17 cellular contexts compared by ENCODE assay signal in genomic region chr10:86211691-86212390, GRCh38.
DNase-seq lines count a peak whose midpoint lies in the region; ATAC-seq and TF ChIP-seq lines count a peak whose summit lies in the region.
"Had no signal": no experiment of that assay in that cellular context is flagged by ENCODE, and none has a peak within 500 bp of the region (broad histone marks: within the 10 kb centered on the region; RNA-seq: fewer than 3 reads in every experiment).

No MANE protein-coding gene starts in this region.

- H3K79me2 ChIP-seq in osteoblast (ENCODE audit: insufficient read depth, low read length), result no peaks in the 10 kb centered on the region

- H3K4me3 ChIP-seq in BE2C (ENCODE audit: low read depth, low read length) (no peak overlapping the region), Panc1 (ENCODE audit: low read depth in 2 of 2, low read length in 2 of 2) (no peak overlapping the region), osteoblast (ENCODE audit: insufficient read depth, low read length) (no peak overlapping the region)
- H3K4me3 ChIP-seq: BLaER1, HAP-1, K562 had no signal

- TF ChIP-seq CTCF in BE2C (IDR thresholded peaks at IDR 0.05; ENCODE audit: low read depth, low read length) (peak; percentile 34; the same call in 1 of the 2 replicates), Panc1 (IDR thresholded peaks at IDR 0.05) (no peak), osteoblast (IDR thresholded peaks at IDR 0.05; ENCODE audit: extremely low read depth, low read depth, low read length) (no peak), omental fat pad (IDR thresholded peaks at IDR 0.05) (no peak)

- CTCF ChIA-PET in Panc1 (lab: Charles Lee), result no interaction called here

- no peaks in the 10 kb centered on the region for H3K36me3 Mint-ChIP-seq in natural killer cell treated with Interleukin-12 subunit alpha and Interleukin-12 subunit beta and Interleukin-15 and Interleukin-18, amount 100 ng/mL, for 72 hours
- H3K36me3 Mint-ChIP-seq: CD8-positive, alpha-beta memory T cell had no signal

- H3K27ac ChIP-seq in Panc1 (ENCODE audit: low read length) (no peak overlapping the region), osteoblast (ENCODE audit: low read depth, low read length) (no peak overlapping the region)
- H3K27ac ChIP-seq: 22Rv1, BLaER1, HL-60 had no signal

- no peak for DNase-seq in BE2C
- no peak for DNase-seq in Panc1 (ENCODE audit: low read depth, low spot score)
- DNase-seq in iPS-NIHi7 (ENCODE audit: extremely low spot score), result peak; percentile 41
- DNase-seq in osteoblast (ENCODE audit: insufficient read length, low spot score, missing footprints), result peak; percentile 31
- DNase-seq in dedifferentiated amniotic fluid mesenchymal stem cell (ENCODE audit: extremely low spot score), result no peak
- no peak for DNase-seq in natural killer cell treated with Interleukin-12 subunit alpha and Interleukin-12 subunit beta and Interleukin-15 and Interleukin-18, amount 100 ng/mL, for 72 hours (ENCODE audit: low spot score)
- DNase-seq in omental fat pad (ENCODE audit: low spot score), result no peak
- DNase-seq: Caco-2; CD8-positive, alpha-beta memory T cell; DND-41; GDM1; HFFc6 had no signal

- H3K36me3 ChIP-seq in BE2C (no peaks in the 10 kb centered on the region), Panc1 (ENCODE audit: control insufficient read depth, insufficient read depth, low read length) (no peaks in the 10 kb centered on the region), osteoblast (ENCODE audit: insufficient read depth, low read length) (no peaks in the 10 kb centered on the region)
- H3K36me3 ChIP-seq: BLaER1, HAP-1 had no signal

- H3K4me2 ChIP-seq in osteoblast (ENCODE audit: insufficient read depth, low read length), result no peak overlapping the region
- H3K4me2 ChIP-seq: BLaER1 had no signal

- H3K27ac Mint-ChIP-seq in natural killer cell treated with Interleukin-12 subunit alpha and Interleukin-12 subunit beta and Interleukin-15 and Interleukin-18, amount 100 ng/mL, for 72 hours, result no peak overlapping the region
- H3K27ac Mint-ChIP-seq: HFFc6 had no signal

- no peaks in the 10 kb centered on the region for H3K9me3 ChIP-seq in BE2C
- H3K9me3 ChIP-seq in Panc1 (ENCODE audit: control insufficient read depth, insufficient read depth, low read depth, low read length), result no peaks in the 10 kb centered on the region
- H3K9me3 ChIP-seq in osteoblast (ENCODE audit: low read depth, low read length), result no peaks in the 10 kb centered on the region
- H3K9me3 ChIP-seq: BLaER1, Caco-2, HAP-1 had no signal

- peaks cover 5 to 7% of the 10 kb centered on the region in 2 donors for H3K27me3 Mint-ChIP-seq in natural killer cell treated with Interleukin-12 subunit alpha and Interleukin-12 subunit beta and Interleukin-15 and Interleukin-18, amount 100 ng/mL, for 72 hours

- no peaks in the 10 kb centered on the region for H4K20me1 ChIP-seq in osteoblast (ENCODE audit: insufficient read depth, low read length)
- H4K20me1 ChIP-seq: BLaER1 had no signal

- intact Hi-C loops in Panc1 (cut with micrococcal nuclease; ENCODE audit: unreplicated experiment), result no loop called here

- H3K27me3 ChIP-seq in BE2C (no peaks in the 10 kb centered on the region), Panc1 (ENCODE audit: control insufficient read depth, insufficient read depth, low read length) (peaks cover 4% of the 10 kb centered on the region; the same call in 1 of the 2 replicates), osteoblast (ENCODE audit: insufficient read depth, low read length) (no peaks in the 10 kb centered on the region)
- H3K27me3 ChIP-seq: BLaER1 had no signal

- H2AFZ ChIP-seq in osteoblast (ENCODE audit: low read length), result no peak overlapping the region

- no TSS peak for BruUV-seq in Panc1 (replicated peaks; lab: Mats Ljungman, UMichigan)

- no peaks in the 10 kb centered on the region for H3K9me3 Mint-ChIP-seq in natural killer cell treated with Interleukin-12 subunit alpha and Interleukin-12 subunit beta and Interleukin-15 and Interleukin-18, amount 100 ng/mL, for 72 hours

- H3K4me1 ChIP-seq in BE2C (peaks cover 3% of the 10 kb centered on the region; the same call in 1 of the 2 replicates), Panc1 (ENCODE audit: control insufficient read depth, insufficient read depth, low read length) (no peaks in the 10 kb centered on the region), osteoblast (ENCODE audit: insufficient read depth, low read length) (no peaks in the 10 kb centered on the region)
- H3K4me1 ChIP-seq: BLaER1, Caco-2, HAP-1 had no signal

- in situ Hi-C loops in Panc1 (cut with HindIII; ENCODE audit: low pct_unique_long_range_greater_than_20kb, low sequenced_read_pairs), result no loop called here

- H3K4me3 Mint-ChIP-seq in natural killer cell treated with Interleukin-12 subunit alpha and Interleukin-12 subunit beta and Interleukin-15 and Interleukin-18, amount 100 ng/mL, for 72 hours, result no peak overlapping the region
- H3K4me3 Mint-ChIP-seq: CD8-positive, alpha-beta memory T cell; HFFc6 had no signal

- no peaks in the 10 kb centered on the region for H3K4me1 Mint-ChIP-seq in natural killer cell treated with Interleukin-12 subunit alpha and Interleukin-12 subunit beta and Interleukin-15 and Interleukin-18, amount 100 ng/mL, for 72 hours (ENCODE audit: low read depth in 2 of 2)
- H3K4me1 Mint-ChIP-seq: CD8-positive, alpha-beta memory T cell had no signal

- ATAC-seq in Panc1 (0 out of 2 replicates have a peak, but pooled peaks have one; percentile 39), omental fat pad (ENCODE audit: low FRiP score) (no peak)
- ATAC-seq in natural killer cell treated with Interleukin-12 subunit alpha and Interleukin-12 subunit beta and Interleukin-15 and Interleukin-18, amount 100 ng/mL, for 72 hours, result no peak
- ATAC-seq: K562 had no signal

- POLR2A ChIA-PET in Panc1 (lab: Charles Lee), result interaction anchor here (0.6 kb wide), 1 partner anchor 1634 kb away, joined by 3 read pairs; no protein-coding TSS in a partner anchor

Comparison
In these comparisons a context has a peak if more than half of its experiments do, and no peak if none do; other contexts are left out.
1. DNase-seq: peak in iPS-NIHi7 (single experiment) and osteoblast (single experiment); none in BE2C (single experiment), Panc1 (single experiment), dedifferentiated amniotic fluid mesenchymal stem cell (single experiment), natural killer cell treated with Interleukin-12 subunit alpha and Interleukin-12 subunit beta and Interleukin-15 and Interleukin-18, amount 100 ng/mL, for 72 hours (single experiment) and omental fat pad (single experiment).